7 cellular contexts compared by ENCODE assay signal in the genomic region with DNA sequence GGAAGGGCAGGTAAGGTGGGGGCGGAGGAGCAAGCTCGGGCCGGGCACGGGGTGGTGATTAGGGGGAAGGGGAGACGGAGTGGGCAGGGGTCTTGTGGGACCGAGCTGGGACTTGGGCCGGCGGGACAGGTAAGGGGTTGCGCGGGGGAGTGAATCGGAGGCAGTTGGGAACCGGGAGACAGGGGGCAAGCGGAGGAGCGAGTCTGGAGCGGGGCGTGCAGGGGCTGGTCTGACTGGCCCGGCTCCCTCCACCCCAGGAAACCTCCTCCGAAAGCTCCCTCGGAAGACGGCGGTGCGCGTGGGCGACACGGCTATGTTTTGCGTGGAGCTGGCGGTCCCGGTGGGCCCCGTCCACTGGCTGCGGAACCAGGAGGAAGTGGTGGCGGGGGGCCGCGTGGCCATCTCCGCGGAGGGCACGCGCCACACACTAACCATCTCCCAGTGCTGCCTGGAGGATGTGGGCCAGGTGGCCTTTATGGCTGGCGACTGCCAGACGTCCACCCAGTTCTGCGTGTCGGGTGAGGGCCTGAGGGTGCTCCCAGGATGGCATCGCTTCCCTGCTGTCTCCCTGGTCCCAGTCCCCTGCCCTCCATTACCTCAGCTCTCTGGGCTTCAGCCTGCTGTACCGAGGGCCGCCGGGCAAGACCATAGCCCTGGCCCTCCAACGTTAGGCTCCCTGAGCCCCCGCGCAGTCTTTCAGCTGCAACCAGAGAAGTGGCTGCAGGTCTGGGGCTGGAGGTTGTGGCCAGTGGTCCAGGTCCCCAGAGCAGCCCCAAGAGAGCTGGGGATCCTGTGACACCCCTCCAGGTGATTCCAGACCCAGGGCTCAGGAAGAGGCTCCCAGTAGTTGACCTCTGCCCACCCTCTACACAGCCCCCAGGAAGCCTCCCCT. TPM values are rescaled to one million over a fixed set of nuclear protein-coding genes. Genes with fewer than 3 reads are reported as not detected.
A peak's percentile ranks its signal among the peaks of the same experiment; 100 is the strongest.
DNase-seq lines count a peak whose midpoint lies in the region; ATAC-seq and TF ChIP-seq lines count a peak whose summit lies in the region.

No MANE protein-coding gene starts in this region.

- no peaks in the 10 kb centered on the region for H3K9me3 ChIP-seq in HAP-1
- no peaks in the 10 kb centered on the region for H3K9me3 ChIP-seq in right atrium auricular region
- H3K9me3 ChIP-seq in spleen, result no peaks in the 10 kb centered on the region
- H3K9me3 ChIP-seq in WERI-Rb-1 (ENCODE audit: severe bottlenecking), result no peaks in the 10 kb centered on the region

- H3K4me3 Mint-ChIP-seq in activated B cell treated with CpG ODN at 0.5 μM for 24 hours, result peak overlapping the region; percentile 64

- no peaks in the 10 kb centered on the region for H3K27me3 Mint-ChIP-seq in activated B cell treated with CpG ODN at 0.5 μM for 24 hours

- no peaks in the 10 kb centered on the region for H3K36me3 ChIP-seq in HAP-1 (replicated peaks)
- H3K36me3 ChIP-seq in right atrium auricular region, result peaks cover 45% of the 10 kb centered on the region
- peaks cover 0 to 30% (median 14%) of the 10 kb centered on the region in 6 donors for H3K36me3 ChIP-seq in spleen
- no peaks in the 10 kb centered on the region for H3K36me3 ChIP-seq in WERI-Rb-1

- peaks cover 5% of the 10 kb centered on the region for H3K36me3 Mint-ChIP-seq in activated B cell treated with CpG ODN at 0.5 μM for 24 hours (ENCODE audit: low read depth)

- intact Hi-C loops in activated B cell treated with CpG ODN at 0.5 μM for 24 hours (cut with micrococcal nuclease) (loop anchor here (1.0 to 10.0 kb wide), 12 partner anchors 49 to 659 kb away; a partner anchor contains a TSS), spleen (cut with DNase I; ENCODE audit: low total_unique reads) (no loop called here)

- H3K27me3 ChIP-seq in HAP-1 (ENCODE audit: low read depth) (no peaks in the 10 kb centered on the region), right atrium auricular region (no peaks in the 10 kb centered on the region), spleen (replicated peaks in 1 of 7) (peaks cover 0 to 11% (median 0%) of the 10 kb centered on the region in 7 donors), WERI-Rb-1 (ENCODE audit: insufficient read depth, low read depth, severe bottlenecking) (no peaks in the 10 kb centered on the region)

- in situ Hi-C loops in HAP-1 (cut with MboI; ENCODE audit: low sequenced_read_pairs), result no loop called here

- WGBS in spleen, 5 donors, result 18 to 44% (median 26%) methylated on average over 24 to 48 of the region's 48 CpGs

- DNase-seq in HAP-1 (ENCODE audit: low spot score in 2 of 2) (no peak), activated B cell treated with CpG ODN at 0.5 μM for 24 hours (no peak), right atrium auricular region (ENCODE audit: low spot score) (peak; percentile 53), spleen (no peak), WERI-Rb-1 (no peak), foreskin melanocyte (no peak), EL (no peak)

- H3K27ac ChIP-seq in right atrium auricular region, result peak overlapping the region; percentile 50 to 85
- peak overlapping the region in 4 of 8 donors; percentile 76 to 85 (median 80) for H3K27ac ChIP-seq in spleen
- no peak overlapping the region for H3K27ac ChIP-seq in WERI-Rb-1

- peaks cover 2% of the 10 kb centered on the region for H3K4me1 Mint-ChIP-seq in activated B cell treated with CpG ODN at 0.5 μM for 24 hours

- CTCF ChIA-PET in activated B cell treated with CpG ODN at 0.5 μM for 24 hours (lab: Charles Lee), result interaction anchor here (1.0 to 1.5 kb wide), 3 partner anchors 11 to 76 kb away, joined by 3 to 5 read pairs (median 4); no protein-coding TSS in a partner anchor

- TF ChIP-seq CTCF in activated B cell treated with CpG ODN at 0.5 μM for 24 hours (IDR thresholded peaks at IDR 0.05), result no peak
- TF ChIP-seq CTCF in right atrium auricular region (IDR thresholded peaks at IDR 0.05), result no peak
- no peak for TF ChIP-seq CTCF in spleen (IDR thresholded peaks at IDR 0.05 in 8 of 11, conservative IDR thresholded peaks at IDR 0.05 in 3 of 11)
- TF ChIP-seq CTCF in WERI-Rb-1 (IDR thresholded peaks at IDR 0.05; ENCODE audit: low read depth, low read length), result no peak

- H3K9me3 Mint-ChIP-seq in activated B cell treated with CpG ODN at 0.5 μM for 24 hours, result no peaks in the 10 kb centered on the region

- H3K27ac Mint-ChIP-seq in activated B cell treated with CpG ODN at 0.5 μM for 24 hours, result no peak overlapping the region

- POLR2A ChIA-PET in activated B cell treated with CpG ODN at 0.5 μM for 24 hours (lab: Charles Lee), result interaction anchor here (0.6 to 1.5 kb wide), 5 partner anchors 48 to 273 kb away, joined by 4 to 15 read pairs (median 5); a partner anchor contains a TSS

- no peak for ATAC-seq in activated B cell treated with CpG ODN at 0.5 μM for 24 hours (ENCODE audit: low read depth)

- H3K4me1 ChIP-seq in HAP-1 (no peaks in the 10 kb centered on the region), right atrium auricular region (peaks cover 0 to 58% of the 10 kb centered on the region in 2 donors), spleen (peaks cover 0 to 29% (median 16%) of the 10 kb centered on the region in 6 donors)

- TF ChIP-seq POLR2A in spleen (IDR thresholded peaks at IDR 0.05), result no peak

- H3K4me3 ChIP-seq in HAP-1, result peak overlapping the region; percentile 27
- peak overlapping the region in 1 of 2 donors; percentile 49 for H3K4me3 ChIP-seq in right atrium auricular region
- peak overlapping the region; percentile 13 to 75 (median 51) for H3K4me3 ChIP-seq in spleen
- H3K4me3 ChIP-seq in WERI-Rb-1 (ENCODE audit: low read depth, low read length), result no peak overlapping the region

RNA-seq across cellular contexts. Expression of a gene that starts 6.3 kb away (rescaled TPM):
- 16.1 and 19.8 TPM in 2 replicates for total RNA-seq in activated B cell treated with CpG ODN at 0.5 μM for 24 hours
- total RNA-seq in right atrium auricular region, result 100 to 1,000 TPM; 159 to 317 TPM
- total RNA-seq in spleen, result 10 to 100 TPM; 35.3 to 71.7 (median 46.0) TPM
- 10 to 100 TPM; 12.6 to 31.6 (median 23.3) TPM for polyA plus RNA-seq in spleen

RNA-seq across cellular contexts. Expression of a gene that starts 48.6 kb away (rescaled TPM):
- 10.8 and 14.5 TPM in 2 replicates for total RNA-seq in activated B cell treated with CpG ODN at 0.5 μM for 24 hours
- 1 to 10 TPM; 6.7 to 7.1 TPM for total RNA-seq in right atrium auricular region
- total RNA-seq in spleen, result 10 to 100 TPM in 5 of 7 donors, 1 to 10 TPM in 2; 7.1 to 14.7 (median 11.6) TPM
- polyA plus RNA-seq in spleen, result 1 to 10 TPM in 2 of 3 donors, under 1 TPM in 1; 0.59 to 4.3 (median 1.1) TPM
